15 cellular contexts compared by ENCODE assay signal in genomic region chr12:79552186-79552585, GRCh38.
DNase-seq lines count a peak whose midpoint lies in the region; ATAC-seq and TF ChIP-seq lines count a peak whose summit lies in the region.
"Had no signal": no experiment of that assay in that cellular context is flagged by ENCODE, and none has a peak within 500 bp of the region (broad histone marks: within the 10 kb centered on the region; RNA-seq: fewer than 3 reads in every experiment).

No MANE protein-coding gene starts in this region.

- DNase-seq in H9 (no peak), astrocyte of the hippocampus (ENCODE audit: low read depth, low spot score) (peak; percentile 88), fibroblast of peridontal ligament (ENCODE audit: extremely low read depth) (peak; percentile 51), thoracic aorta (ENCODE audit: low spot score) (no peak), NOMO-1 (lab: John Stamatoyannopoulos, UW; ENCODE audit: unreplicated experiment in 2 of 2) (no peak), D341Med (ENCODE audit: low spot score) (no peak), KBM-7 (no peak)
- DNase-seq: ACHN; BE2C; CD4-positive, alpha-beta memory T cell; GOT3; NCI-H1092; NCI-H345; NCI-H526 treated with DMSO at 0.1 percent for 48 hours had no signal

- no peak overlapping the region for H2AK5ac ChIP-seq in H9 (ENCODE audit: insufficient read length, low read length)

- no peak overlapping the region for H2BK5ac ChIP-seq in H9 (ENCODE audit: insufficient read length, low read length)

- H3K79me1 ChIP-seq in H9 (ENCODE audit: insufficient read depth, low read depth, low read length, poor library complexity, severe bottlenecking): no peaks in the 10 kb centered on the region

- H2BK12ac ChIP-seq in H9 (ENCODE audit: insufficient read length, low read depth, low read length): no peak overlapping the region

- H2BK120ac ChIP-seq in H9 (ENCODE audit: low read depth, low read length, poor library complexity, severe bottlenecking): no peak overlapping the region

- no peak overlapping the region for H4K91ac ChIP-seq in H9 (ENCODE audit: insufficient read length, low read depth, low read length)

- H2BK20ac ChIP-seq in H9 (ENCODE audit: low read depth, low read length, poor library complexity, severe bottlenecking): no peak overlapping the region

- no peaks in the 10 kb centered on the region for H3K23me2 ChIP-seq in H9 (ENCODE audit: insufficient read length, low read depth, low read length, poor library complexity, severe bottlenecking)

- H3K4me1 Mint-ChIP-seq in H9: peaks cover 40 to 45% of the 10 kb centered on the region in 2 experiments
- H3K4me1 Mint-ChIP-seq: CD4-positive, alpha-beta memory T cell had no signal

- no peak for TF ChIP-seq CTCF in H9 (conservative IDR thresholded peaks at IDR 0.05)
- TF ChIP-seq CTCF in thoracic aorta (IDR thresholded peaks at IDR 0.05): no peak

- H2BK15ac ChIP-seq in H9 (ENCODE audit: low read depth, low read length): no peak overlapping the region

- H4K8ac ChIP-seq in H9 (replicated peaks; ENCODE audit: insufficient read length, low read depth, low read length): no peak overlapping the region

- no peak overlapping the region for H3K4me3 ChIP-seq in thoracic aorta

- peak; percentile 78 for ATAC-seq in thoracic aorta (ENCODE audit: insufficient number of reproducible peaks, low FRiP score, low read depth)

- H3K56ac ChIP-seq in H9 (ENCODE audit: insufficient read length, low read depth, low read length): no peak overlapping the region

- H3K36me3 ChIP-seq in thoracic aorta: no peaks in the 10 kb centered on the region
- H3K36me3 ChIP-seq: BE2C had no signal

- in situ Hi-C loops in KBM-7 (cut with MboI; ENCODE audit: low pct_unique_long_range_greater_than_20kb, low sequenced_read_pairs): loop anchor here (25.0 kb wide), 1 partner anchor 185 kb away; no protein-coding TSS in a partner anchor

- H3K14ac ChIP-seq in H9 (ENCODE audit: insufficient read depth, low read length): no peak overlapping the region

- H3T11ph ChIP-seq in H9 (ENCODE audit: low read length): no peak overlapping the region

- no peak overlapping the region for H3K4me3 Mint-ChIP-seq in H9
- H3K4me3 Mint-ChIP-seq: CD4-positive, alpha-beta memory T cell had no signal

- no peaks in the 10 kb centered on the region for H4K20me1 ChIP-seq in H9 (ENCODE audit: control insufficient read depth, insufficient read depth, insufficient read length)

- no peaks in the 10 kb centered on the region for H3K27me3 ChIP-seq in H9 (ENCODE audit: insufficient read depth, low read length)
- no peaks in the 10 kb centered on the region for H3K27me3 ChIP-seq in thoracic aorta (replicated peaks; ENCODE audit: insufficient read depth)
- H3K27me3 ChIP-seq: BE2C had no signal

- no peaks in the 10 kb centered on the region for H3K27me3 Mint-ChIP-seq in H9 (ENCODE audit: low read depth)

- H3K27ac ChIP-seq in H9 (ENCODE audit: insufficient read length, low read depth, low read length): peak overlapping the region; percentile 15
- peak overlapping the region; percentile 37 to 75 for H3K27ac ChIP-seq in thoracic aorta
- H3K27ac ChIP-seq: RWPE1 had no signal

- H3K9me3 ChIP-seq in H9 (ENCODE audit: control insufficient read depth, low read depth, low read length) (peaks cover 10% of the 10 kb centered on the region), thoracic aorta (no peaks in the 10 kb centered on the region)
- H3K9me3 ChIP-seq: BE2C had no signal

- H3K9me3 Mint-ChIP-seq in H9: peaks cover 3 to 8% of the 10 kb centered on the region in 2 experiments; a peak in 4 of 5 replicates
- H3K9me3 Mint-ChIP-seq: CD4-positive, alpha-beta memory T cell had no signal

- no peak overlapping the region for H3K9ac ChIP-seq in H9 (ENCODE audit: extremely low read depth, insufficient read length, low read length)

- peaks cover 4% of the 10 kb centered on the region; the same call in 1 of the 2 replicates for H3K4me1 ChIP-seq in H9 (ENCODE audit: insufficient read depth, low read length)
- H3K4me1 ChIP-seq in thoracic aorta (ENCODE audit: control insufficient read depth in 1 of 2, low read depth in 2 of 2): peaks cover 45 to 86% of the 10 kb centered on the region in 2 donors
- H3K4me1 ChIP-seq: BE2C had no signal

- WGBS in H9 (ENCODE audit: extremely low coverage, insufficient read length, low lambda C conversion rate): no CpG with 5 or more reads among the region's 6 CpGs

- no peak overlapping the region for H3K4me2 ChIP-seq in H9 (ENCODE audit: insufficient read depth, insufficient read length, low read length)

- H3K4ac ChIP-seq in H9 (ENCODE audit: low read depth, low read length): no peak overlapping the region

- H3K23ac ChIP-seq in H9 (ENCODE audit: insufficient read length, low read depth, low read length): no peak overlapping the region

- no peak overlapping the region for H4K5ac ChIP-seq in H9 (ENCODE audit: insufficient read length, low read depth, low read length)

- no peak overlapping the region for H3K18ac ChIP-seq in H9 (ENCODE audit: insufficient read length, low read depth, low read length)

- H2AFZ ChIP-seq in H9 (ENCODE audit: low read length): no peak overlapping the region

- H3K79me2 ChIP-seq in H9 (ENCODE audit: insufficient read depth, low read length): no peaks in the 10 kb centered on the region

- peaks cover 28 to 44% (median 34%) of the 10 kb centered on the region in 3 experiments for H3K36me3 Mint-ChIP-seq in H9 (ENCODE audit: insufficient read depth in 1 of 3, low read depth in 3 of 3)
- H3K36me3 Mint-ChIP-seq: CD4-positive, alpha-beta memory T cell had no signal

- peak overlapping the region in 1 of 3 experiments; percentile 4; a peak in 1 of 7 replicates for H3K27ac Mint-ChIP-seq in H9
- H3K27ac Mint-ChIP-seq: CD4-positive, alpha-beta memory T cell had no signal

Comparison
In these comparisons a context has a peak if more than half of its experiments do, and no peak if none do; other contexts are left out.
1. DNase-seq: peak in astrocyte of the hippocampus (single experiment) and fibroblast of peridontal ligament (single experiment); none in H9 (single experiment), thoracic aorta (single experiment), NOMO-1 (0 of 2), D341Med (single experiment) and KBM-7 (single experiment).